23 cellular contexts compared by ENCODE assay signal in the genomic region with DNA sequence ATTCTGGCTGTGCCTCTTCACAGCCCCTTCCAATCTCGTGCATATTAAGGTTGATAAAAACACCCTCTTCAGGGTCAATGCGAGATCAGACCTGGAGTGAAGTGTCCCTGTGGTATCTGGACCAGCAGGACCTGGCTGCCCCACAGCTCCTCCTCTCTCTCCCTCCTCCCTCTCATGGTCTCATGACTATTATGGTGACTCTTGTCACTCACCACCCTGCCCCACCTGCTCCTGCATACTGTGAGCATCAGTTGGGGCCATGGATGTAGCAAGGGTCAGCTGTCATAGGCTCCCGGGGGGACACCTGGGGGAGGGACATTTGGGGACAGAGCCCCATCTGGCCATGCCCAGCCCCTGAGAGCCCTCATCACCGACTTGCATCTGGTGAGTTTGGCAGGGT. TPM values are rescaled to one million over a fixed set of nuclear protein-coding genes. Genes with fewer than 3 reads are reported as not detected.
DNase-seq lines count a peak whose midpoint lies in the region; ATAC-seq and TF ChIP-seq lines count a peak whose summit lies in the region.
"Had no signal": no experiment of that assay in that cellular context is flagged by ENCODE, and none has a peak within 500 bp of the region (broad histone marks: within the 10 kb centered on the region; RNA-seq: fewer than 3 reads in every experiment).

No MANE protein-coding gene starts in this region.

- H3K4me3 ChIP-seq in psoas muscle (no peak overlapping the region), dorsolateral prefrontal cortex (no peak overlapping the region)
- H3K4me3 ChIP-seq: cardiac muscle cell had no signal

- peaks cover 32% of the 10 kb centered on the region for H3K36me3 Mint-ChIP-seq in T-helper 2 cell treated with Interferon-gamma antibody and Interleukin-4, amounts not matched to agents 5 μg/mL and 100 μg/mL, for 36 hours (ENCODE audit: low read depth)
- peaks cover 47% of the 10 kb centered on the region for H3K36me3 Mint-ChIP-seq in CD4-positive, alpha-beta T cell (ENCODE audit: low read depth)
- H3K36me3 Mint-ChIP-seq in endothelial cell (ENCODE audit: low read depth, unreplicated experiment) = peaks cover 32% of the 10 kb centered on the region

- peaks cover 19% of the 10 kb centered on the region for H3K4me1 Mint-ChIP-seq in T-helper 2 cell treated with Interferon-gamma antibody and Interleukin-4, amounts not matched to agents 5 μg/mL and 100 μg/mL, for 36 hours (ENCODE audit: low read depth)
- peaks cover 58% of the 10 kb centered on the region for H3K4me1 Mint-ChIP-seq in CD4-positive, alpha-beta T cell (ENCODE audit: low read depth)
- H3K4me1 Mint-ChIP-seq in endothelial cell (ENCODE audit: unreplicated experiment) = peaks cover 46% of the 10 kb centered on the region
- H3K4me1 Mint-ChIP-seq: nephron had no signal

- H3K4me3 Mint-ChIP-seq in T-helper 2 cell treated with Interferon-gamma antibody and Interleukin-4, amounts not matched to agents 5 μg/mL and 100 μg/mL, for 36 hours = no peak overlapping the region
- H3K4me3 Mint-ChIP-seq in CD4-positive, alpha-beta T cell = no peak overlapping the region
- H3K4me3 Mint-ChIP-seq in endothelial cell (ENCODE audit: unreplicated experiment) = no peak overlapping the region
- H3K4me3 Mint-ChIP-seq: nephron; stimulated activated naive CD8-positive, alpha-beta T cell treated with anti-CD3 and anti-CD28 coated beads, Interleukin-15, Interleukin-2, amounts not matched to agents 100 ng/mL and 50 ng/mL, for 24 hours had no signal

- TF ChIP-seq CTCF in CD4-positive, alpha-beta T cell (IDR thresholded peaks at IDR 0.05) = no peak
- no peak for TF ChIP-seq CTCF in endothelial cell (IDR thresholded peaks at IDR 0.05; ENCODE audit: unreplicated experiment)
- no peak for TF ChIP-seq CTCF in psoas muscle (IDR thresholded peaks at IDR 0.05)
- TF ChIP-seq CTCF in dorsolateral prefrontal cortex (IDR thresholded peaks at IDR 0.05 in 54 of 56, conservative IDR thresholded peaks at IDR 0.05 in 2 of 56; ENCODE audit: low read depth in 1 of 56, partially characterized antibody in 56 of 56) = no peak

- 34 to 50% (median 43%) methylated on average over 4 of the region's 4 CpGs for WGBS in psoas muscle, 3 donors

- intact Hi-C loops in CD4-positive, alpha-beta T cell (cut with DNase I, micrococcal nuclease) = no loop called here
- intact Hi-C loops in psoas muscle (cut with DNase I) (no loop called here), dorsolateral prefrontal cortex (cut with DNase I) (no loop called here)

- H3K36me3 ChIP-seq in psoas muscle (ENCODE audit: insufficient read depth in 1 of 2, low read depth in 1 of 2) = no peaks in the 10 kb centered on the region
- H3K36me3 ChIP-seq: cardiac muscle cell had no signal

- CTCF ChIA-PET in CD4-positive, alpha-beta T cell (lab: Charles Lee) = interaction anchor here (0.9 kb wide), 1 partner anchor 11 kb away, joined by 3 read pairs; no protein-coding TSS in a partner anchor

- POLR2A ChIA-PET in CD4-positive, alpha-beta T cell (lab: Charles Lee) = no interaction called here

- no peaks in the 10 kb centered on the region for H3K27me3 ChIP-seq in CD4-positive, alpha-beta T cell (ENCODE audit: control insufficient read depth, insufficient read depth, low read length)
- no peaks in the 10 kb centered on the region for H3K27me3 ChIP-seq in psoas muscle (ENCODE audit: insufficient read depth in 3 of 3, low read length in 2 of 3)
- no peaks in the 10 kb centered on the region for H3K27me3 ChIP-seq in dorsolateral prefrontal cortex
- H3K27me3 ChIP-seq: cardiac muscle cell had no signal

- no peaks in the 10 kb centered on the region for H3K4me1 ChIP-seq in psoas muscle

- H3K27me3 Mint-ChIP-seq in T-helper 2 cell treated with Interferon-gamma antibody and Interleukin-4, amounts not matched to agents 5 μg/mL and 100 μg/mL, for 36 hours (ENCODE audit: low read depth) = no peaks in the 10 kb centered on the region
- H3K27me3 Mint-ChIP-seq in CD4-positive, alpha-beta T cell = no peaks in the 10 kb centered on the region
- peaks cover 9% of the 10 kb centered on the region for H3K27me3 Mint-ChIP-seq in endothelial cell (ENCODE audit: unreplicated experiment)
- H3K27me3 Mint-ChIP-seq: stimulated activated naive CD8-positive, alpha-beta T cell treated with anti-CD3 and anti-CD28 coated beads, Interleukin-15, Interleukin-2, amounts not matched to agents 100 ng/mL and 50 ng/mL, for 24 hours had no signal

- H3K27ac ChIP-seq in CD4-positive, alpha-beta T cell (ENCODE audit: low read depth, low read length) = no peak overlapping the region
- H3K27ac ChIP-seq in psoas muscle = no peak overlapping the region
- H3K27ac ChIP-seq in dorsolateral prefrontal cortex = peak overlapping the region in 1 of 59 donors; percentile 14
- H3K27ac ChIP-seq: 22Rv1, cardiac muscle cell, epithelial cell of prostate had no signal

- no peaks in the 10 kb centered on the region for H3K9me3 ChIP-seq in CD4-positive, alpha-beta T cell (ENCODE audit: control insufficient read depth, low read length)
- H3K9me3 ChIP-seq in psoas muscle = no peaks in the 10 kb centered on the region

- peaks cover 3% of the 10 kb centered on the region for H3K9me3 Mint-ChIP-seq in T-helper 2 cell treated with Interferon-gamma antibody and Interleukin-4, amounts not matched to agents 5 μg/mL and 100 μg/mL, for 36 hours
- no peaks in the 10 kb centered on the region for H3K9me3 Mint-ChIP-seq in CD4-positive, alpha-beta T cell
- no peaks in the 10 kb centered on the region for H3K9me3 Mint-ChIP-seq in endothelial cell (ENCODE audit: unreplicated experiment)
- H3K9me3 Mint-ChIP-seq: nephron; stimulated activated naive CD8-positive, alpha-beta T cell treated with anti-CD3 and anti-CD28 coated beads, Interleukin-15, Interleukin-2, amounts not matched to agents 100 ng/mL and 50 ng/mL, for 24 hours had no signal

- peak overlapping the region; percentile 15 for H3K27ac Mint-ChIP-seq in T-helper 2 cell treated with Interferon-gamma antibody and Interleukin-4, amounts not matched to agents 5 μg/mL and 100 μg/mL, for 36 hours
- peak overlapping the region; percentile 79 for H3K27ac Mint-ChIP-seq in CD4-positive, alpha-beta T cell
- peak overlapping the region; percentile 64 for H3K27ac Mint-ChIP-seq in endothelial cell (ENCODE audit: unreplicated experiment)
- H3K27ac Mint-ChIP-seq: nephron; stimulated activated naive CD8-positive, alpha-beta T cell treated with anti-CD3 and anti-CD28 coated beads, Interleukin-15, Interleukin-2, amounts not matched to agents 100 ng/mL and 50 ng/mL, for 24 hours had no signal

- no peak for DNase-seq in T-helper 2 cell treated with Interferon-gamma antibody and Interleukin-4, amounts not matched to agents 5 μg/mL and 100 μg/mL, for 36 hours (ENCODE audit: low spot score)
- DNase-seq in T-helper 2 cell = no peak
- no peak for DNase-seq in CD4-positive, alpha-beta T cell
- no peak for DNase-seq in endothelial cell (ENCODE audit: low spot score)
- DNase-seq in psoas muscle = no peak
- DNase-seq in dorsolateral prefrontal cortex = no peak
- DNase-seq: activated CD4-positive, alpha-beta T cell treated with anti-CD3 and anti-CD28 coated beads for 48 hours; activated CD8-positive, alpha-beta memory T cell treated with anti-CD3 and anti-CD28 coated beads, Interleukin-2, amount 50 U/mL, for 4 hours; activated effector memory CD4-positive, alpha-beta T cell treated with anti-CD3 and anti-CD28 coated beads, Interleukin-2, amount 50 U/mL, for 16 hours; amygdala; foreskin fibroblast; kidney; NCI-H1436 treated with DMSO at 0.1 percent for 48 hours; NCI-H69; SHP77; stimulated activated CD4-positive, alpha-beta T cell treated with anti-CD3 and anti-CD28 coated beads, Interleukin-2, amount 100 ng/mL, for 48 hours had no signal

- no peak for ATAC-seq in CD4-positive, alpha-beta T cell (ENCODE audit: poor library complexity)
- ATAC-seq in psoas muscle = peak in 3 of 4 donors; percentile 31 to 65 (median 61)
- no peak for ATAC-seq in HG02642 (IDR thresholded peaks at IDR 0.05; ENCODE audit: poor library complexity, unreplicated experiment)
- ATAC-seq in HG03469 (IDR thresholded peaks at IDR 0.05; ENCODE audit: unreplicated experiment) = no peak

RNA-seq across cellular contexts. Expression of a gene that starts 50.2 kb away (rescaled TPM):
- 100 to 1,000 TPM; 162 to 164 TPM for total RNA-seq in CD4-positive, alpha-beta T cell
- total RNA-seq in endothelial cell (ENCODE audit: unreplicated experiment) = 12.1 TPM
- total RNA-seq in psoas muscle = 100 to 1,000 TPM in 1 of 4 donors, 10 to 100 TPM in 3; 56.8 to 143 (median 92.2) TPM
- polyA plus RNA-seq in psoas muscle = 100 to 1,000 TPM; 106 to 226 (median 208) TPM
- total RNA-seq in dorsolateral prefrontal cortex = 10 to 100 TPM; 11.1 to 44.4 (median 22.4) TPM

Comparison
In these comparisons a context has a peak if more than half of its experiments do, and no peak if none do; other contexts are left out.
1. H3K27ac Mint-ChIP-seq: peak in every context shown above with its lines; median percentile 79 in CD4-positive, alpha-beta T cell; 64 in endothelial cell; 15 in T-helper 2 cell treated with Interferon-gamma antibody and Interleukin-4, amounts not matched to agents 5 μg/mL and 100 μg/mL, for 36 hours.
2. ATAC-seq: peak in psoas muscle (3 of 4); none in CD4-positive, alpha-beta T cell (single experiment), HG02642 (single experiment) and HG03469 (single experiment).